ENCODE assay signal across 15 cellular contexts in genomic region chr9:18235181-18235908, GRCh38.
DNase-seq lines count a peak whose midpoint lies in the region; ATAC-seq and TF ChIP-seq lines count a peak whose summit lies in the region.
"Had no signal": no experiment of that assay in that cellular context is flagged by ENCODE, and none has a peak within 500 bp of the region (broad histone marks: within the 10 kb centered on the region; RNA-seq: fewer than 3 reads in every experiment).

No MANE protein-coding gene starts in this region.

- no peak overlapping the region for H3K27ac Mint-ChIP-seq in immature natural killer cell
- H3K27ac Mint-ChIP-seq: B cell; CD4-positive, alpha-beta T cell; GM23338; H9 had no signal

- CTCF ChIA-PET in PC-3 (lab: Charles Lee), result no interaction called here

- no peak overlapping the region for H3K4ac ChIP-seq in mesendoderm (ENCODE audit: low read depth, low read length)

- H3K36me3 Mint-ChIP-seq in activated T-cell treated with anti-CD3 and anti-CD28 coated beads, Interleukin-2, amount 50 U/mL, for 4 hours (ENCODE audit: insufficient read depth), result no peaks in the 10 kb centered on the region
- no peaks in the 10 kb centered on the region for H3K36me3 Mint-ChIP-seq in immature natural killer cell

- no peak overlapping the region for H2BK5ac ChIP-seq in mesendoderm (ENCODE audit: low read length)

- peaks cover 5% of the 10 kb centered on the region for H3F3A ChIP-seq in PC-3 (ENCODE audit: low read length, unreplicated experiment)

- no peaks in the 10 kb centered on the region for H3K4me1 Mint-ChIP-seq in activated T-cell treated with anti-CD3 and anti-CD28 coated beads, Interleukin-2, amount 50 U/mL, for 4 hours (ENCODE audit: low read depth)
- no peaks in the 10 kb centered on the region for H3K4me1 Mint-ChIP-seq in immature natural killer cell
- H3K4me1 Mint-ChIP-seq: B cell, H9 had no signal

- no TSS peak for BruUV-seq in PC-3 (replicated peaks; lab: Mats Ljungman, UMichigan)

- H4K8ac ChIP-seq in mesendoderm (ENCODE audit: low read depth, low read length), result no peak overlapping the region

- peak; percentile 41 to 53 for ATAC-seq in activated T-cell treated with anti-CD3 and anti-CD28 coated beads, Interleukin-2, amount 50 U/mL, for 4 hours
- ATAC-seq in PC-3, result no peak
- ATAC-seq in foreskin keratinocyte, result peak; percentile 42
- ATAC-seq: GM23338 had no signal

- no peak overlapping the region for H2BK120ac ChIP-seq in mesendoderm (ENCODE audit: low read depth, low read length)

- peaks cover 3% of the 10 kb centered on the region for H3K27me3 Mint-ChIP-seq in activated T-cell treated with anti-CD3 and anti-CD28 coated beads, Interleukin-2, amount 50 U/mL, for 4 hours (ENCODE audit: low read depth)
- H3K27me3 Mint-ChIP-seq in immature natural killer cell (ENCODE audit: low read depth in 3 of 3), result peaks cover 0 to 5% (median 2%) of the 10 kb centered on the region in 3 donors

- H3K27ac ChIP-seq in PC-3 (ENCODE audit: low read length) (0 out of 2 replicates have a peak overlapping the region, but pooled peaks have one; percentile 21), foreskin keratinocyte (no peak overlapping the region), mesendoderm (ENCODE audit: low read depth, low read length) (no peak overlapping the region)

- no peak overlapping the region for H2AFZ ChIP-seq in PC-3 (ENCODE audit: low read length)
- H2AFZ ChIP-seq: GM23338 had no signal

- H3K27me3 ChIP-seq in PC-3 (ENCODE audit: low read length), result no peaks in the 10 kb centered on the region
- no peaks in the 10 kb centered on the region for H3K27me3 ChIP-seq in foreskin keratinocyte
- H3K27me3 ChIP-seq in mesendoderm (ENCODE audit: insufficient read depth, low read length, poor library complexity), result no peaks in the 10 kb centered on the region

- no peak overlapping the region for H2AK5ac ChIP-seq in mesendoderm (ENCODE audit: low read length)

- no peak overlapping the region for H3K4me3 Mint-ChIP-seq in activated T-cell treated with anti-CD3 and anti-CD28 coated beads, Interleukin-2, amount 50 U/mL, for 4 hours
- H3K4me3 Mint-ChIP-seq in immature natural killer cell, result no peak overlapping the region
- H3K4me3 Mint-ChIP-seq: B cell; CD4-positive, alpha-beta T cell; GM23338; H9 had no signal

- no peak for DNase-seq in activated T-cell treated with anti-CD3 and anti-CD28 coated beads, Interleukin-2, amount 50 U/mL, for 4 hours
- DNase-seq in activated T-cell treated with anti-CD3 and anti-CD28 coated beads, Interleukin-2, amount 50 U/mL, for 1 hour, result no peak
- DNase-seq in PC-3 (peak; percentile 26), foreskin keratinocyte (peak in 1 of 2 donors; percentile 23), mesendoderm (no peak), immature natural killer cell (no peak), Kasumi-1 (lab: John Stamatoyannopoulos, UW) (no peak)
- DNase-seq: C1 segment of cervical spinal cord; Calu3; CD4-positive, alpha-beta T cell; DMS 273 treated with DMSO at 0.1 percent for 48 hours; DMS79; H9 had no signal

- no peaks in the 10 kb centered on the region for H3K9me3 ChIP-seq in PC-3 (ENCODE audit: low read length)

- no peak overlapping the region for H3K56ac ChIP-seq in mesendoderm (ENCODE audit: low read length)

- no peaks in the 10 kb centered on the region for H3K9me2 ChIP-seq in PC-3 (replicated peaks; ENCODE audit: low read length)

- H3K18ac ChIP-seq in mesendoderm (ENCODE audit: low read length), result no peak overlapping the region

- H3K4me3 ChIP-seq in PC-3 (ENCODE audit: low read length), result no peak overlapping the region
- no peak overlapping the region for H3K4me3 ChIP-seq in mesendoderm (ENCODE audit: low read length)
- H3K4me3 ChIP-seq: GM23338 had no signal

- H3K23ac ChIP-seq in mesendoderm (ENCODE audit: low read length), result no peak overlapping the region

- H3K79me2 ChIP-seq in PC-3 (ENCODE audit: low read length) (no peaks in the 10 kb centered on the region), mesendoderm (ENCODE audit: control insufficient read depth, insufficient read depth, low read length) (no peaks in the 10 kb centered on the region)

- intact Hi-C loops in PC-3 (cut with micrococcal nuclease), result no loop called here

- no peaks in the 10 kb centered on the region for H3K9me3 Mint-ChIP-seq in activated T-cell treated with anti-CD3 and anti-CD28 coated beads, Interleukin-2, amount 50 U/mL, for 4 hours
- H3K9me3 Mint-ChIP-seq in immature natural killer cell, result peaks cover 0 to 2% (median 0%) of the 10 kb centered on the region in 6 donors
- H3K9me3 Mint-ChIP-seq: CD4-positive, alpha-beta T cell; GM23338; H9 had no signal

- no peaks in the 10 kb centered on the region for H4K20me1 ChIP-seq in PC-3 (ENCODE audit: low read length)

- POLR2A ChIA-PET in PC-3 (lab: Charles Lee; ENCODE audit: unreplicated experiment), result interaction anchor here (0.7 kb wide), 1 partner anchor 15 kb away, joined by 3 read pairs; no protein-coding TSS in a partner anchor

- TF ChIP-seq CTCF in PC-3 (conservative IDR thresholded peaks at IDR 0.05; ENCODE audit: low read depth, low read length) (no peak), foreskin keratinocyte (conservative IDR thresholded peaks at IDR 0.05) (no peak)

- H3K4me1 ChIP-seq in PC-3 (ENCODE audit: insufficient read depth, low read length) (peaks cover 52% of the 10 kb centered on the region), foreskin keratinocyte (peaks cover 20% of the 10 kb centered on the region), mesendoderm (ENCODE audit: control insufficient read depth, low read depth, low read length) (no peaks in the 10 kb centered on the region)

- H3K4me2 ChIP-seq in PC-3 (ENCODE audit: low read length) (0 out of 2 replicates have a peak overlapping the region, but pooled peaks have one; percentile 10), mesendoderm (ENCODE audit: low read length) (no peak overlapping the region)
- H3K4me2 ChIP-seq: GM23338 had no signal

- no peaks in the 10 kb centered on the region for H3K79me1 ChIP-seq in mesendoderm (ENCODE audit: low read length)

- H3K36me3 ChIP-seq in PC-3 (ENCODE audit: low read depth, low read length) (no peaks in the 10 kb centered on the region), mesendoderm (ENCODE audit: control insufficient read depth, insufficient read depth, low read length) (no peaks in the 10 kb centered on the region)

- no CpG with 5 or more reads among the region's 6 CpGs for WGBS in mesendoderm (ENCODE audit: extremely low coverage, insufficient coverage, low lambda C conversion rate)

- H4K5ac ChIP-seq in mesendoderm (ENCODE audit: low read length), result no peak overlapping the region

- no peak overlapping the region for H3K9ac ChIP-seq in PC-3 (ENCODE audit: low read length)
- no peak overlapping the region for H3K9ac ChIP-seq in mesendoderm (ENCODE audit: low read length)

- H2BK15ac ChIP-seq in mesendoderm (replicated peaks; ENCODE audit: low read depth), result no peak overlapping the region
